9 cellular contexts compared by ENCODE assay signal in the genomic region with DNA sequence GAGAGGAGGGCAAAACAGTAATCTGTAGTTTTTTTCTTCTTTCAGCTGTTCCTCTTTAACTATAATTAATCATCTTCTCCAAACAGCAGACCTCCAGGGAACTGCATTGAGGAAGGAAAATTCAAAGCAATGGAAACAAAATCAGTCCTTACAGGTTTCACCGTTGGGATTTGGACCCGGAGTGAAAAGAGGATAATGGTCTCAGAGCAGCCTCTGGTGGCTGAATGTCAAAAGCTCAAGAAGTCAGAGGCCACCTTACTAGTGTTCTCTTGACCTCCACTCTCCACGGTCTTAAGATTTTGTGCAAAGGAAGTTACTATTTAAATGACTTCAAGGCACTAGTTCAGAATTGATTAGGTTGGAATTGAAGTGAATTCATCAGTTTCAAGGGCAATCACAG. TPM values are rescaled to one million over a fixed set of nuclear protein-coding genes. Genes with fewer than 3 reads are reported as not detected.
DNase-seq lines count a peak whose midpoint lies in the region; ATAC-seq and TF ChIP-seq lines count a peak whose summit lies in the region.
"Had no signal": no experiment of that assay in that cellular context is flagged by ENCODE, and none has a peak within 500 bp of the region (broad histone marks: within the 10 kb centered on the region; RNA-seq: fewer than 3 reads in every experiment).

No MANE protein-coding gene starts in this region.

- H3K4me1 Mint-ChIP-seq in stimulated activated memory B cell treated with anti-CD40 and anti-IgM and Interleukin-4, amounts not matched to agents 10 μg/mL and 1 μg/mL and 100 μg/mL, for 72 hours, result no peaks in the 10 kb centered on the region
- H3K4me1 Mint-ChIP-seq: activated naive CD8-positive, alpha-beta T cell treated with anti-CD3 and anti-CD28 coated beads, Interleukin-2, amount 10 ng/mL, durations not matched to agents 7 days and 5 days had no signal

- no peaks in the 10 kb centered on the region for H3K36me3 Mint-ChIP-seq in stimulated activated memory B cell treated with anti-CD40 and anti-IgM and Interleukin-4, amounts not matched to agents 10 μg/mL and 1 μg/mL and 100 μg/mL, for 72 hours
- H3K36me3 Mint-ChIP-seq: activated naive CD8-positive, alpha-beta T cell treated with anti-CD3 and anti-CD28 coated beads, Interleukin-2, amount 10 ng/mL, durations not matched to agents 7 days and 5 days had no signal

- H3K27me3 Mint-ChIP-seq in stimulated activated memory B cell treated with anti-CD40 and anti-IgM and Interleukin-4, amounts not matched to agents 10 μg/mL and 1 μg/mL and 100 μg/mL, for 72 hours, result no peaks in the 10 kb centered on the region

- no peak overlapping the region for H3K27ac ChIP-seq in upper lobe of left lung

- peak overlapping the region; percentile 30 for H3K9ac ChIP-seq in adipocyte (ENCODE audit: low read length)

- TF ChIP-seq POLR2A in upper lobe of left lung (IDR thresholded peaks at IDR 0.05), result no peak

- H3K27ac Mint-ChIP-seq in stimulated activated memory B cell treated with anti-CD40 and anti-IgM and Interleukin-4, amounts not matched to agents 10 μg/mL and 1 μg/mL and 100 μg/mL, for 72 hours, result no peak overlapping the region
- H3K27ac Mint-ChIP-seq: activated naive CD8-positive, alpha-beta T cell treated with anti-CD3 and anti-CD28 coated beads, Interleukin-2, amount 10 ng/mL, durations not matched to agents 7 days and 5 days had no signal

- H3K9me3 ChIP-seq in adipocyte (ENCODE audit: control insufficient read depth, low read length), result no peaks in the 10 kb centered on the region
- H3K9me3 ChIP-seq in upper lobe of left lung, result no peaks in the 10 kb centered on the region

- TF ChIP-seq EP300 in upper lobe of left lung (IDR thresholded peaks at IDR 0.05), result no peak

- no peaks in the 10 kb centered on the region for H3K36me3 ChIP-seq in adipocyte (ENCODE audit: control insufficient read depth, insufficient read depth, low read length, severe bottlenecking)
- no peaks in the 10 kb centered on the region for H3K36me3 ChIP-seq in upper lobe of left lung

- H3K4me1 ChIP-seq in adipocyte (ENCODE audit: control insufficient read depth, insufficient read depth, low read length) (peaks cover 21% of the 10 kb centered on the region), upper lobe of left lung (no peaks in the 10 kb centered on the region)

- 0 to 20% methylated on average over 3 of the region's 3 CpGs for WGBS in upper lobe of left lung, 2 donors

- no peak overlapping the region for H3K4me3 Mint-ChIP-seq in stimulated activated memory B cell treated with anti-CD40 and anti-IgM and Interleukin-4, amounts not matched to agents 10 μg/mL and 1 μg/mL and 100 μg/mL, for 72 hours
- H3K4me3 Mint-ChIP-seq: activated naive CD8-positive, alpha-beta T cell treated with anti-CD3 and anti-CD28 coated beads, Interleukin-2, amount 10 ng/mL, durations not matched to agents 7 days and 5 days had no signal

- peak; percentile 66 for DNase-seq in ACHN
- peak; percentile 29 for DNase-seq in HPDE6-E6E7 (ENCODE audit: extremely low spot score)
- DNase-seq in adipocyte (ENCODE audit: low read depth), result peak; percentile 70
- peak; percentile 46 for DNase-seq in inferior parietal cortex (ENCODE audit: extremely low spot score)
- peak in 1 of 2 donors; percentile 33 for DNase-seq in upper lobe of left lung
- DNase-seq in activated CD8-positive, alpha-beta memory T cell treated with anti-CD3 and anti-CD28 coated beads, Interleukin-2, amount 50 U/mL, for 48 hours, result no peak
- DNase-seq: activated naive CD8-positive, alpha-beta T cell treated with anti-CD3 and anti-CD28 coated beads, Interleukin-2, amount 10 ng/mL, durations not matched to agents 7 days and 5 days had no signal

- ATAC-seq in upper lobe of left lung (ENCODE audit: low FRiP score in 2 of 2) (peak in 1 of 2 donors; percentile 40), GM19035 (IDR thresholded peaks at IDR 0.05; ENCODE audit: unreplicated experiment) (no peak)
- ATAC-seq in stimulated activated memory B cell treated with anti-CD40 and anti-IgM and Interleukin-4, amounts not matched to agents 10 μg/mL and 1 μg/mL and 100 μg/mL, for 72 hours, result no peak

- in situ Hi-C loops in ACHN (cut with HindIII; ENCODE audit: low pct_ligation_motif_present, low pct_unique_long_range_greater_than_20kb, low sequenced_read_pairs), result no loop called here

- H3K4me3 ChIP-seq in adipocyte (ENCODE audit: low read length), result no peak overlapping the region
- H3K4me3 ChIP-seq in upper lobe of left lung, result no peak overlapping the region

- peak; percentile 19 to 64 (median 38) for TF ChIP-seq CTCF in upper lobe of left lung (IDR thresholded peaks at IDR 0.05)

- H3K9me3 Mint-ChIP-seq in stimulated activated memory B cell treated with anti-CD40 and anti-IgM and Interleukin-4, amounts not matched to agents 10 μg/mL and 1 μg/mL and 100 μg/mL, for 72 hours, result peaks cover 3% of the 10 kb centered on the region
- H3K9me3 Mint-ChIP-seq: activated naive CD8-positive, alpha-beta T cell treated with anti-CD3 and anti-CD28 coated beads, Interleukin-2, amount 10 ng/mL, durations not matched to agents 7 days and 5 days had no signal

- H3K27me3 ChIP-seq in adipocyte (replicated peaks; ENCODE audit: control insufficient read depth, insufficient read depth, low read length) (no peaks in the 10 kb centered on the region), upper lobe of left lung (no peaks in the 10 kb centered on the region)

RNA-seq across cellular contexts. Expression of gene MID1, which starts 16.0 kb away (rescaled TPM):
- total RNA-seq in upper lobe of left lung, result 10 to 100 TPM; 17.2 to 36.7 (median 25.6) TPM
